11 cellular contexts compared by ENCODE assay signal in the genomic region with DNA sequence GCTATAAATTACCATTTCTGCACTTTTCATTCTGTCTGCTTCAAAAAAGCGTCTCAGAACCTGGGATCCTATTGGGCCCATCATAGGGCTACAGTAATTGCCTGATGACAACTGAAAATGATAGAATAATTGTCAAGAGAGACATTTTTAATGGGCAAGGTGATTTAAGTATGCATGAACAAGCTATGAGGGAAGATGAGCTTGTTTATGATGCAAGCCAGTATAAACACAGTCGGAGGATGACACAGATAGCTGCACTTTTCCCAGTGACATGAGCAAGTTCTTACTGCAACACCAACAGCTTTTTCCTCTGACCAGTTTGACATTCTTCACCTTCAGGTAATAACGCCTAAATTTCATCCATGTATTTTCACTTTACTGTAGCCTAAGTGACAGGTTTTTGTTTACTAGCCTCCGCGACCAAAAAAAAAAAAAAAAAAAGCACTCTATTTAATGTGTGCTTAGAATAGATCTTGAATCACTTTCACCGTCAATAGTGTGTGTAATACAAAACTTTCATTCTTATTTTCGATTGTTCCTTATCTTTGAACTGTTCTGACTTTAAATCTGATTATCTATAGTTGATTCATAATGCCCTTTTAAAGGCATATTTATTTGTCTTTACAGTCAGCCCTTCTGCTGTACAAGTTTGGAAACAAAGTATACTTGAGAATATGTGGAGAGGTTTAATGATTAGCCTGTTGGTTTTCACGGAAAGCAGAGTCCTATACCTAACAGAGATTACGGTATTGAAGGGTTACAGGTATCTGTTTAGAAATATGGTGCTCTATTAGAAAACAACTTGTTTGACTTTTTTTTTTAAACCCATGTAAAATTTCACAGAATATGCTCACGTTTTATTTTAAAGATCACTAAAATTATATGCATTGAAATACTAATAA. TPM values are rescaled to one million over a fixed set of nuclear protein-coding genes. Genes with fewer than 3 reads are reported as not detected.
DNase-seq lines count a peak whose midpoint lies in the region; ATAC-seq and TF ChIP-seq lines count a peak whose summit lies in the region.
"Had no signal": no experiment of that assay in that cellular context is flagged by ENCODE, and none has a peak within 500 bp of the region (broad histone marks: within the 10 kb centered on the region; RNA-seq: fewer than 3 reads in every experiment).

No MANE protein-coding gene starts in this region.

- H3K27ac ChIP-seq in right cardiac atrium (ENCODE audit: low read length) (no peak overlapping the region), right atrium auricular region (peak overlapping the region in 1 of 2 donors; percentile 36), duodenal mucosa (ENCODE audit: low read depth, low read length) (no peak overlapping the region)

- H3K4me1 Mint-ChIP-seq in nephron progenitor cell: peaks cover 6% of the 10 kb centered on the region

- no peaks in the 10 kb centered on the region for H3K27me3 Mint-ChIP-seq in nephron progenitor cell (ENCODE audit: low read depth, poor library complexity)

- DNase-seq in right cardiac atrium: no peak
- no peak for DNase-seq in right atrium auricular region (ENCODE audit: low spot score)
- no peak for DNase-seq in nephron progenitor cell
- no peak for DNase-seq in SW 1271 (lab: John Stamatoyannopoulos, UW)
- no peak for DNase-seq in HK-2 (ENCODE audit: unreplicated experiment)
- DNase-seq in SKM-1 (lab: John Stamatoyannopoulos, UW; ENCODE audit: unreplicated experiment): no peak
- DNase-seq: NCI-H2227 treated with DMSO at 0.1 percent for 48 hours, nucleus accumbens, SK-N-SH had no signal

- H3K27ac Mint-ChIP-seq in nephron progenitor cell: peak overlapping the region; percentile 31

- H3K4me1 ChIP-seq in right cardiac atrium (ENCODE audit: control insufficient read depth, insufficient read depth, low read length) (no peaks in the 10 kb centered on the region), right atrium auricular region (no peaks in the 10 kb centered on the region), duodenal mucosa (ENCODE audit: control insufficient read depth in 1 of 2, insufficient read depth in 2 of 2, low read length in 2 of 2) (peaks cover 4 to 17% of the 10 kb centered on the region in 2 donors)

- ATAC-seq in right cardiac atrium (no peak), HG03139 (IDR thresholded peaks at IDR 0.05; ENCODE audit: unreplicated experiment) (no peak)

- H3K9ac ChIP-seq in duodenal mucosa (ENCODE audit: low read depth in 1 of 2, low read length in 2 of 2): no peak overlapping the region
- H3K9ac ChIP-seq: SK-N-SH had no signal

- H3K4me3 ChIP-seq in right cardiac atrium (ENCODE audit: low read length) (peak overlapping the region; percentile 15), right atrium auricular region (peak overlapping the region in 1 of 2 donors; percentile 12), duodenal mucosa (ENCODE audit: low read depth in 1 of 2, low read length in 2 of 2) (peak overlapping the region; percentile 2 to 69)

- H3K27me3 ChIP-seq in right cardiac atrium (ENCODE audit: control insufficient read depth, insufficient read depth) (no peaks in the 10 kb centered on the region), right atrium auricular region (no peaks in the 10 kb centered on the region), duodenal mucosa (ENCODE audit: control insufficient read depth in 1 of 2, insufficient read depth in 2 of 2, low read length in 2 of 2) (no peaks in the 10 kb centered on the region)

- intact Hi-C loops in right cardiac atrium (cut with DNase I): no loop called here

- no peaks in the 10 kb centered on the region for H3K9me3 ChIP-seq in right cardiac atrium (ENCODE audit: control insufficient read depth, low read length)
- H3K9me3 ChIP-seq in right atrium auricular region: no peaks in the 10 kb centered on the region
- no peaks in the 10 kb centered on the region for H3K9me3 ChIP-seq in duodenal mucosa (ENCODE audit: control insufficient read depth in 1 of 2, low read length in 2 of 2)
- H3K9me3 ChIP-seq: SK-N-SH had no signal

- H3K36me3 Mint-ChIP-seq in nephron progenitor cell (ENCODE audit: low read depth): no peaks in the 10 kb centered on the region

- 69% methylated on average over 10 of the region's 10 CpGs for WGBS in right cardiac atrium

- no peak overlapping the region for H3K4me3 Mint-ChIP-seq in nephron progenitor cell

- H3K9me3 Mint-ChIP-seq in nephron progenitor cell: no peaks in the 10 kb centered on the region

- TF ChIP-seq CTCF in right atrium auricular region (IDR thresholded peaks at IDR 0.05): no peak
- TF ChIP-seq CTCF in nephron progenitor cell (IDR thresholded peaks at IDR 0.05): no peak

- no peaks in the 10 kb centered on the region for H3K36me3 ChIP-seq in right atrium auricular region
- H3K36me3 ChIP-seq in duodenal mucosa (ENCODE audit: control insufficient read depth in 1 of 2, insufficient read depth in 2 of 2, low read length in 2 of 2): no peaks in the 10 kb centered on the region

RNA-seq across cellular contexts. Expression of a gene that starts 1.7 kb away (rescaled TPM):
- total RNA-seq in right cardiac atrium (1 to 10 TPM; 2.0 to 4.5 (median 2.3) TPM), right atrium auricular region (1 to 10 TPM; 2.0 to 3.8 TPM)
- polyA plus RNA-seq in right cardiac atrium: 0.66 TPM
- polyA plus RNA-seq: SK-N-SH had no signal
